ENCODE assay signal across 8 cellular contexts in genomic region chr5:150780816-150781221, GRCh38. TPM values are rescaled to one million over a fixed set of nuclear protein-coding genes. Genes with fewer than 3 reads are reported as not detected.
DNase-seq lines count a peak whose midpoint lies in the region; ATAC-seq and TF ChIP-seq lines count a peak whose summit lies in the region.

No MANE protein-coding gene starts in this region.

- H3K9ac ChIP-seq in parathyroid adenoma = no peak overlapping the region

- H3K36me3 ChIP-seq in CD8-positive, alpha-beta T cell (ENCODE audit: insufficient read depth, low read length) = no peaks in the 10 kb centered on the region
- no peaks in the 10 kb centered on the region for H3K36me3 ChIP-seq in parathyroid adenoma (ENCODE audit: control insufficient read depth, insufficient read depth, low read length)

- H3K27ac Mint-ChIP-seq in CD8-positive, alpha-beta T cell = peak overlapping the region; percentile 83

- peaks cover 7% of the 10 kb centered on the region for H3K79me2 ChIP-seq in parathyroid adenoma

- H3K4me3 ChIP-seq in CD8-positive, alpha-beta T cell (ENCODE audit: low read depth, low read length) = no peak overlapping the region
- H3K4me3 ChIP-seq in NB4 (ENCODE audit: low read depth, low read length) = peak overlapping the region; percentile 83
- peak overlapping the region; percentile 86 for H3K4me3 ChIP-seq in coronary artery
- H3K4me3 ChIP-seq in parathyroid adenoma (ENCODE audit: low read depth, low read length) = no peak overlapping the region

- no peak for TF ChIP-seq POLR2A in NB4 (IDR thresholded peaks at IDR 0.05; ENCODE audit: extremely low read depth, insufficient read length)
- no peak for TF ChIP-seq POLR2A in GM18505 (IDR thresholded peaks at IDR 0.05; ENCODE audit: borderline replicate concordance, extremely low read depth, insufficient read depth, insufficient read length)

- CTCF ChIA-PET in CD8-positive, alpha-beta T cell (lab: Charles Lee) = interaction anchor here (1.8 to 4.3 kb wide), 2 partner anchors 16 to 66 kb away, joined by 4 to 15 read pairs; partner anchors contain the start of gene IRGM

- H3K27me3 ChIP-seq in CD8-positive, alpha-beta T cell (ENCODE audit: insufficient read depth, low read length) = no peaks in the 10 kb centered on the region
- no peaks in the 10 kb centered on the region for H3K27me3 ChIP-seq in parathyroid adenoma (ENCODE audit: control insufficient read depth, insufficient read depth, low read length)

- no peak overlapping the region for H3K27ac ChIP-seq in CD8-positive, alpha-beta T cell (ENCODE audit: low read depth, low read length)
- peak overlapping the region; percentile 89 to 95 for H3K27ac ChIP-seq in coronary artery
- H3K27ac ChIP-seq in parathyroid adenoma = peak overlapping the region; percentile 52

- H3K36me3 Mint-ChIP-seq in CD8-positive, alpha-beta T cell = no peaks in the 10 kb centered on the region

- no peaks in the 10 kb centered on the region for H3K9me3 ChIP-seq in CD8-positive, alpha-beta T cell (ENCODE audit: low read length)
- no peaks in the 10 kb centered on the region for H3K9me3 ChIP-seq in parathyroid adenoma (ENCODE audit: control insufficient read depth, low read length)

- ATAC-seq in CD8-positive, alpha-beta T cell = no peak
- ATAC-seq in HG02642 (IDR thresholded peaks at IDR 0.05; ENCODE audit: poor library complexity, unreplicated experiment) (no peak), GM18505 (IDR thresholded peaks at IDR 0.05; ENCODE audit: unreplicated experiment) (no peak)

- H3K4me3 Mint-ChIP-seq in CD8-positive, alpha-beta T cell = peak overlapping the region; percentile 8

- peaks cover 70% of the 10 kb centered on the region for H3K4me1 Mint-ChIP-seq in CD8-positive, alpha-beta T cell (ENCODE audit: low read depth)

- no peaks in the 10 kb centered on the region for H3K9me3 Mint-ChIP-seq in CD8-positive, alpha-beta T cell

- TF ChIP-seq CTCF in CD8-positive, alpha-beta T cell (IDR thresholded peaks at IDR 0.05) = no peak
- TF ChIP-seq CTCF in NB4 (IDR thresholded peaks at IDR 0.05; ENCODE audit: low read depth, low read length) (no peak), coronary artery (IDR thresholded peaks at IDR 0.05) (no peak), parathyroid adenoma (IDR thresholded peaks at IDR 0.05) (no peak)

- POLR2A ChIA-PET in CD8-positive, alpha-beta T cell (lab: Charles Lee) = interaction anchor here (1.6 kb wide), 1 partner anchor 80 kb away, joined by 3 read pairs; the partner anchor contains the start of gene RBM22

- no peak for DNase-seq in CD8-positive, alpha-beta T cell
- DNase-seq in NB4 (ENCODE audit: low read depth) = peak; percentile 70
- DNase-seq in coronary artery (ENCODE audit: low spot score) = no peak
- no peak for DNase-seq in NCI-H82 (lab: John Stamatoyannopoulos, UW)
- DNase-seq in activated T-cell treated with anti-CD3 and anti-CD28 coated beads, Interleukin-2, amount 50 U/mL, for 48 hours = no peak

- intact Hi-C loops in CD8-positive, alpha-beta T cell (cut with DNase I, micrococcal nuclease) = loop anchor here (2.0 to 10.0 kb wide), 5 partner anchors 78 to 434 kb away; partner anchors contain the start of genes ANXA6 (in 1 of the 2), RPS14 (in 1 of the 2) and TNIP1 (in 1 of the 2)

- H2AFZ ChIP-seq in parathyroid adenoma = no peak overlapping the region

- no peaks in the 10 kb centered on the region for H3K27me3 Mint-ChIP-seq in CD8-positive, alpha-beta T cell (ENCODE audit: low read depth)

- peaks cover 41% of the 10 kb centered on the region for H3K4me1 ChIP-seq in CD8-positive, alpha-beta T cell (ENCODE audit: insufficient read depth, low read length)
- H3K4me1 ChIP-seq in parathyroid adenoma = peaks cover 19% of the 10 kb centered on the region

- H3K4me2 ChIP-seq in parathyroid adenoma (ENCODE audit: low read length) = no peak overlapping the region

RNA-seq across cellular contexts. Expression of gene SMIM3, which starts 2.3 kb away (rescaled TPM):
- total RNA-seq in CD8-positive, alpha-beta T cell = 1 to 10 TPM; 4.6 to 4.9 TPM

RNA-seq across cellular contexts. Expression of gene DCTN4, which starts 22.0 kb away (rescaled TPM):
- 100 to 1,000 TPM; 117 to 121 TPM for total RNA-seq in CD8-positive, alpha-beta T cell

Comparison
In these comparisons a context has a peak if more than half of its experiments do, and no peak if none do; other contexts are left out.
1. H3K4me3 ChIP-seq: peak in NB4 (single experiment) and coronary artery (single experiment); none in CD8-positive, alpha-beta T cell (single experiment) and parathyroid adenoma (single experiment).